Comparison of ENCODE assay signal across 16 cellular contexts in the genomic region with DNA sequence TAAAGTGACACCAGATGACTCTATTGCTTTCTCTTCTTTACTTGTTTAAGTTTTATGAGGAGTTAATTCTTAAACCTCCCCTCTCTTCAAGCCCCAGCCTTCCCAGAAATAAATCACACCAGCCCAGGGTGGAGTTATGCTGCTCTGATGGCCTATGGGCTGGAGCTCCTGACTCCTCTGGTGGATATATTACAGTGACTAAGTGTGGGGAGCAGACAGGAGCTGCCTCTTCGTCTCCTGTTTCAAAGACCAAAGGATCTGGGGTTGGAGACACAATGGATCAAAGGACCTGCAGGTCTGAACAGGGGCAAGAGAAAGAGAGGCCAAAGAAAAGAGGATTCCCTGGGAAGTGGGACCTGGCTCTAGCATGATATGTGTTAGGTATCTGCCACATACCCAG.
"Had no signal": no experiment of that assay in that cellular context is flagged by ENCODE, and none has a peak within 500 bp of the region (broad histone marks: within the 10 kb centered on the region; RNA-seq: fewer than 3 reads in every experiment).

No MANE protein-coding gene starts in this region.

- H3K4me3 ChIP-seq: colonic mucosa, skin epidermis, transverse colon had no signal

- H3K4me1 ChIP-seq: colonic mucosa, transverse colon had no signal

- DNase-seq: activated CD4-positive, alpha-beta T cell treated with anti-CD3 and anti-CD28 coated beads, Interleukin-2, amount 50 U/mL, for 4 hours; activated CD4-positive, CD25-positive, alpha-beta regulatory T cell treated with anti-CD3 and anti-CD28 coated beads, Interleukin-2, amount 50 U/mL, for 72 hours; activated T-cell treated with anti-CD3 and anti-CD28 coated beads for 4 hours; caudate nucleus; colonic mucosa; hippocampal formation; kidney; left ventricle myocardium superior; natural killer cell; posterior cingulate gyrus; stimulated activated CD4-positive, alpha-beta T cell treated with anti-CD3 and anti-CD28 coated beads, Interleukin-4, amount 100 ng/mL, for 24 hours; stimulated activated naive CD4-positive, alpha-beta T cell; T-helper 1 cell; T1000; transverse colon had no signal

- H3K27me3 ChIP-seq: colonic mucosa, transverse colon had no signal

- H3K27ac ChIP-seq: colonic mucosa, skin epidermis, transverse colon had no signal

- H3K9me3 ChIP-seq: colonic mucosa, transverse colon had no signal

- H3K36me3 ChIP-seq: colonic mucosa, transverse colon had no signal
